In the genomic region with DNA sequence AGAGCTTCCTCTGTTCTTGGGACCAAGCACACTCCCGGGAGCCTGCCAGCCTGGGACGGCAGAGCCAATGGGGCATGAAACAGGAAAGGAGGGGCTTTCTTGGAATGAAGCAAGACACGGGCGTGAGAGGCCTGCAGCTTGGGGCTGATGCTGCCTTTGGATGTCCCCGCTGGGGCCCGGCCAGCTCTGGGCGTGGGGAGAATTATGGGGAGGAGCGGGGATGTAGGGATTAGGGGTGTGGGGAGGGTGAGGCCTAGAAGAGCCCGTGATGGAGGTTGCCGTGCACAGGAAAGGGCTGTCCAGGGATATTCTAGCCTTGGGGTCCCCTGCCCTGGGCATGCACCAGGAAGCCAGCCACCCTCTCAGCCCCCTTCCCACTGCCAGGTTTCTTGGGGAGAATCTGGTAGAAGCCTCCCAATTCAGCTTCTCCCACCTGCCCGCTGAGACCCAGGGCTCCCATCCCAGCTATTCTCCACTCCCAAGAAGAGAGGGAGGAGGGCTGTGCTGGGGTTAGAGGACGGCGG, we compare ENCODE assay signal across 14 cellular contexts. TPM values are rescaled to one million over a fixed set of nuclear protein-coding genes. Genes with fewer than 3 reads are reported as not detected.
DNase-seq lines count a peak whose midpoint lies in the region; ATAC-seq, FAIRE-seq and TF ChIP-seq lines count a peak whose summit lies in the region.
"Had no signal": no experiment of that assay in that cellular context is flagged by ENCODE, and none has a peak within 500 bp of the region (broad histone marks: within the 10 kb centered on the region; RNA-seq: fewer than 3 reads in every experiment).

No MANE protein-coding gene starts in this region.

- H3K18ac ChIP-seq in IMR-90 (ENCODE audit: low read depth, low read length): no peak overlapping the region
- H3K18ac ChIP-seq in H1 (ENCODE audit: extremely low read depth, low read length): no peak overlapping the region

- H2AFZ ChIP-seq in IMR-90 (replicated peaks; ENCODE audit: low read length, poor library complexity) (peak overlapping the region; percentile 90), H1 (ENCODE audit: low read length) (peak overlapping the region; percentile 98)

- H3K56ac ChIP-seq in IMR-90 (ENCODE audit: extremely low read depth, insufficient read depth, low read length) (no peak overlapping the region), H1 (replicated peaks; ENCODE audit: insufficient read length, low read depth, low read length) (no peak overlapping the region)

- peaks cover 15% of the 10 kb centered on the region for H3K4me1 Mint-ChIP-seq in Caco-2 (ENCODE audit: low read depth, unreplicated experiment)

- H3K79me2 ChIP-seq in H1 (ENCODE audit: control insufficient read depth in 1 of 2, insufficient read depth in 2 of 2, low read length in 2 of 2): no peaks in the 10 kb centered on the region

- CTCF ChIA-PET in Caco-2 (lab: Charles Lee): interaction anchor here (0.6 to 4.3 kb wide), 27 partner anchors 10 to 377 kb away, joined by 3 to 106 read pairs (median 8); partner anchors contain the start of genes NGFR and PHB1
- CTCF ChIA-PET in IMR-90 (lab: Yijun Ruan, JAX): interaction anchor here (0.6 to 1.7 kb wide), 9 partner anchors 9 to 147 kb away, joined by 3 to 23 read pairs (median 5); partner anchors contain the start of gene PHB1
- CTCF ChIA-PET in H1 (lab: Charles Lee; ENCODE audit: partially characterized antibody): interaction anchor here (0.6 to 16.4 kb wide), 53 partner anchors 10 to 519 kb away, joined by 3 to 228 read pairs (median 7); partner anchors contain the start of genes NGFR, NXPH3, PHB1 and PHOSPHO1

- no peak for ATAC-seq in IMR-90 (ENCODE audit: low read depth)
- ATAC-seq in GM18502 (IDR thresholded peaks at IDR 0.05; ENCODE audit: poor library complexity, unreplicated experiment): no peak
- ATAC-seq in HG03196 (IDR thresholded peaks at IDR 0.05; ENCODE audit: unreplicated experiment): no peak

- TF ChIP-seq RAD21 in IMR-90 (IDR thresholded peaks at IDR 0.05; ENCODE audit: low read length) (no peak), H1 (IDR thresholded peaks at IDR 0.05 in 1 of 2, conservative IDR thresholded peaks at IDR 0.05 in 1 of 2; ENCODE audit: low read depth in 2 of 2, low read length in 2 of 2) (no peak)

- H4K91ac ChIP-seq in IMR-90 (ENCODE audit: insufficient read depth, low read depth, low read length) (no peak overlapping the region), H1 (replicated peaks; ENCODE audit: insufficient read length, low read length) (no peak overlapping the region)

- H2BK20ac ChIP-seq in IMR-90 (ENCODE audit: low read depth, low read length): no peak overlapping the region
- H2BK20ac ChIP-seq in H1 (ENCODE audit: low read length): no peak overlapping the region; the same call in 1 of the 2 replicates

- no peak overlapping the region for H2BK15ac ChIP-seq in IMR-90 (ENCODE audit: low read depth, low read length)
- no peak overlapping the region; the same call in 1 of the 2 replicates for H2BK15ac ChIP-seq in H1 (ENCODE audit: low read length)

- H3K9me3 Mint-ChIP-seq in Caco-2 (ENCODE audit: unreplicated experiment): no peaks in the 10 kb centered on the region
- H3K9me3 Mint-ChIP-seq: activated T-helper 2 cell treated with anti-CD3 and anti-CD28 coated beads, Interferon-gamma antibody, Interleukin-2, Interleukin-4, amounts not matched to agents 10 μg/mL and 5 μg/mL and 100 μg/mL, durations not matched to agents 14 hours and 24 hours and 36 hours had no signal

- no peaks in the 10 kb centered on the region for H4K20me1 ChIP-seq in IMR-90 (ENCODE audit: insufficient read depth, low read length)
- H4K20me1 ChIP-seq in H1 (replicated peaks in 1 of 2; ENCODE audit: control insufficient read depth in 1 of 2, insufficient read depth in 2 of 2, low read length in 2 of 2): no peaks in the 10 kb centered on the region

- TF ChIP-seq POLR2A in IMR-90 (IDR thresholded peaks at IDR 0.05; ENCODE audit: low read depth, low read length) (no peak), H1 (IDR thresholded peaks at IDR 0.05; ENCODE audit: control extremely low read depth in 1 of 2, low read depth in 2 of 2, low read length in 2 of 2) (no peak), prostate gland (IDR thresholded peaks at IDR 0.05) (no peak)

- in situ Hi-C loops in IMR-90 (cut with MboI; ENCODE audit: low sequenced_read_pairs): no loop called here

- no TSS peak for BruUV-seq in Caco-2 (replicated peaks; lab: Mats Ljungman, UMichigan)
- no TSS peak for BruUV-seq in IMR-90 (replicated peaks; lab: Mats Ljungman, UMichigan)

- peaks cover 5% of the 10 kb centered on the region; the same call in 1 of the 2 replicates for H3K4me1 ChIP-seq in Caco-2
- peaks cover 2% of the 10 kb centered on the region; the same call in 1 of the 2 replicates for H3K4me1 ChIP-seq in IMR-90 (ENCODE audit: control insufficient read depth, insufficient read depth, low read length)
- no peaks in the 10 kb centered on the region for H3K4me1 ChIP-seq in H1 (replicated peaks in 1 of 4; ENCODE audit: control insufficient read depth in 3 of 4, insufficient read depth in 4 of 4, low read length in 3 of 4)
- H3K4me1 ChIP-seq in prostate gland (replicated peaks): no peaks in the 10 kb centered on the region

- H3K4ac ChIP-seq in IMR-90 (ENCODE audit: low read depth, low read length) (no peak overlapping the region), H1 (replicated peaks; ENCODE audit: insufficient read length, low read depth, low read length) (no peak overlapping the region)

- H2BK120ac ChIP-seq in IMR-90 (ENCODE audit: low read depth, low read length) (no peak overlapping the region), H1 (replicated peaks; ENCODE audit: low read depth, low read length) (no peak overlapping the region)

- no peak overlapping the region for H3K23ac ChIP-seq in IMR-90 (ENCODE audit: low read depth, low read length)
- no peak overlapping the region for H3K23ac ChIP-seq in H1 (ENCODE audit: insufficient read length)

- H3K27me3 ChIP-seq in Caco-2 (replicated peaks; ENCODE audit: control insufficient read depth, insufficient read depth, low read length) (no peaks in the 10 kb centered on the region), IMR-90 (ENCODE audit: control insufficient read depth, insufficient read depth, low read length) (peaks cover 20% of the 10 kb centered on the region), H1 (replicated peaks in 1 of 4; ENCODE audit: control insufficient read depth in 3 of 4, extremely low read depth in 1 of 4, insufficient read depth in 3 of 4, low read length in 3 of 4) (peaks cover 0 to 3% (median 1%) of the 10 kb centered on the region in 4 experiments; a peak in 2 of 7 replicates), prostate gland (replicated peaks; ENCODE audit: insufficient read depth) (no peaks in the 10 kb centered on the region)
- H3K27me3 ChIP-seq: ascending aorta, ovary had no signal

- H3K14ac ChIP-seq in IMR-90 (replicated peaks; ENCODE audit: low read depth, low read length) (no peak overlapping the region), H1 (ENCODE audit: insufficient read length) (no peak overlapping the region)

- FAIRE-seq in H1 (lab: Jason Lieb, UNC): no peak

- no peak overlapping the region for H2AK9ac ChIP-seq in IMR-90 (replicated peaks; ENCODE audit: low read depth, low read length, poor library complexity)

- H3K27ac ChIP-seq in IMR-90 (ENCODE audit: insufficient read depth, low read length) (no peak overlapping the region), H1 (ENCODE audit: low read depth, low read length) (no peak overlapping the region), prostate gland (peak overlapping the region; percentile 40 to 58)
- H3K27ac ChIP-seq: ascending aorta, coronary artery, ovary had no signal

- H2BK5ac ChIP-seq in IMR-90 (ENCODE audit: low read depth, low read length, poor library complexity, severe bottlenecking) (no peak overlapping the region), H1 (ENCODE audit: low read depth, low read length) (no peak overlapping the region)

- H3K9me1 ChIP-seq in IMR-90 (ENCODE audit: insufficient read depth, low read length): no peaks in the 10 kb centered on the region

- POLR2A ChIA-PET in Caco-2 (lab: Charles Lee) (interaction anchor here (0.6 kb wide), 1 partner anchor 29 kb away, joined by 13 read pairs; no protein-coding TSS in a partner anchor), IMR-90 (lab: Charles Lee; ENCODE audit: unreplicated experiment) (no interaction called here), H1 (lab: Charles Lee; ENCODE audit: partially characterized antibody) (interaction anchor here (0.6 to 1.4 kb wide), 5 partner anchors 11 to 153 kb away, joined by 3 to 5 read pairs (median 4); no protein-coding TSS in a partner anchor)

- intact Hi-C loops in Caco-2 (cut with micrococcal nuclease; ENCODE audit: unreplicated experiment): loop anchor here (1.0 kb wide), 5 partner anchors 41 to 240 kb away; no protein-coding TSS in a partner anchor
- intact Hi-C loops in IMR-90 (cut with micrococcal nuclease): loop anchor here (1.0 to 2.0 kb wide), 4 partner anchors 59 to 147 kb away; partner anchors contain the start of gene PHB1
- intact Hi-C loops in prostate gland (cut with DNase I): loop anchor here (1.0 to 10.0 kb wide), 4 partner anchors 58 to 241 kb away; no protein-coding TSS in a partner anchor

- TF ChIP-seq EP300 in H1 (IDR thresholded peaks at IDR 0.05; ENCODE audit: borderline replicate concordance in 1 of 2, low read depth in 2 of 2, low read length in 2 of 2): no peak

- dilution Hi-C loops in IMR-90 (cut with HindIII; ENCODE audit: low sequenced_read_pairs, unreplicated experiment): no loop called here

- no peak overlapping the region for H3K27ac Mint-ChIP-seq in Caco-2 (ENCODE audit: unreplicated experiment)
- H3K27ac Mint-ChIP-seq: activated T-helper 2 cell treated with anti-CD3 and anti-CD28 coated beads, Interferon-gamma antibody, Interleukin-2, Interleukin-4, amounts not matched to agents 10 μg/mL and 5 μg/mL and 100 μg/mL, durations not matched to agents 14 hours and 24 hours and 36 hours had no signal

- TF ChIP-seq CTCF in Caco-2 (IDR thresholded peaks at IDR 0.05; ENCODE audit: insufficient read depth in 1 of 2, low read depth in 1 of 2, low read length in 1 of 2, severe bottlenecking in 1 of 2, unreplicated experiment in 1 of 2): no peak
- TF ChIP-seq CTCF in IMR-90 (conservative IDR thresholded peaks at IDR 0.05; ENCODE audit: low read depth, low read length): no peak
- no peak for TF ChIP-seq CTCF in H1 (IDR thresholded peaks at IDR 0.05; ENCODE audit: control extremely low read depth in 1 of 3, insufficient read depth in 1 of 3, low read depth in 1 of 3, low read length in 3 of 3)
- no peak for TF ChIP-seq CTCF in prostate gland (IDR thresholded peaks at IDR 0.05)

- peaks cover 6% of the 10 kb centered on the region for H3K27me3 Mint-ChIP-seq in Caco-2 (ENCODE audit: insufficient read depth, unreplicated experiment)

- H4K5ac ChIP-seq in IMR-90 (ENCODE audit: low read depth, low read length) (no peak overlapping the region), H1 (ENCODE audit: insufficient read length, low read depth, low read length) (no peak overlapping the region)

- H2AK5ac ChIP-seq in IMR-90 (ENCODE audit: low read depth, low read length) (no peak overlapping the region), H1 (ENCODE audit: low read depth, low read length) (no peak overlapping the region)

- no peaks in the 10 kb centered on the region for H3K23me2 ChIP-seq in H1 (ENCODE audit: low read depth, low read length)

- no peak overlapping the region for H4K8ac ChIP-seq in IMR-90 (ENCODE audit: low read depth in 2 of 2, low read length in 2 of 2)
- H4K8ac ChIP-seq in H1 (ENCODE audit: extremely low read depth, insufficient read depth, low read length): peak overlapping the region; percentile 82

- H3K9ac ChIP-seq in IMR-90 (ENCODE audit: low read depth, low read length) (no peak overlapping the region), H1 (replicated peaks in 1 of 4; ENCODE audit: extremely low read depth in 1 of 4, low read depth in 3 of 4, low read length in 3 of 4) (no peak overlapping the region)

- DNase-seq in Caco-2 (no peak), IMR-90 (no peak), H1 (ENCODE audit: low read depth in 1 of 2, low spot score in 2 of 2) (no peak), prostate gland (ENCODE audit: low spot score) (peak; percentile 49), KG1 (lab: John Stamatoyannopoulos, UW) (no peak)
- no peak for DNase-seq in activated CD8-positive, alpha-beta memory T cell treated with anti-CD3 and anti-CD28 coated beads, Interleukin-2, amount 50 U/mL, for 4 hours

- no peaks in the 10 kb centered on the region for H3K36me3 ChIP-seq in Caco-2 (ENCODE audit: control insufficient read depth, insufficient read depth, low read length)
- H3K36me3 ChIP-seq in IMR-90 (ENCODE audit: control insufficient read depth, insufficient read depth, low read length): no peaks in the 10 kb centered on the region
- no peaks in the 10 kb centered on the region for H3K36me3 ChIP-seq in H1 (ENCODE audit: control insufficient read depth in 2 of 4, insufficient read depth in 4 of 4, low read length in 3 of 4)
- H3K36me3 ChIP-seq in prostate gland: no peaks in the 10 kb centered on the region
- H3K36me3 ChIP-seq: ascending aorta, ovary had no signal

- WGBS in IMR-90 (ENCODE audit: extremely low coverage in 2 of 2, insufficient read length in 1 of 2), 2 experiments: 60% methylated on average over 1 of the region's 13 CpGs; no CpG with 5 or more reads in 1 of the 2 experiments
- 85% methylated on average over 13 of the region's 13 CpGs; no CpG with 5 or more reads in 1 of the 2 experiments for WGBS in H1 (ENCODE audit: extremely low coverage in 1 of 2, insufficient coverage in 1 of 2, insufficient read length in 1 of 2, insufficient replicate concordance in 2 of 2, low coverage in 1 of 2, low lambda C conversion rate in 2 of 2, missing lambda C conversion rate in 1 of 2), 2 experiments
- WGBS in prostate gland: 36% methylated on average over 13 of the region's 13 CpGs

- H3K36me3 Mint-ChIP-seq in Caco-2 (ENCODE audit: insufficient read depth, unreplicated experiment): no peaks in the 10 kb centered on the region

- no peak overlapping the region for H3K4me2 ChIP-seq in IMR-90 (ENCODE audit: low read depth, low read length)
- H3K4me2 ChIP-seq in H1 (ENCODE audit: insufficient read depth in 1 of 2, low read depth in 2 of 2, low read length in 2 of 2): no peak overlapping the region

- peak overlapping the region; percentile 27 for H3K4me3 Mint-ChIP-seq in Caco-2 (ENCODE audit: unreplicated experiment)

- no peak overlapping the region for H3K4me3 ChIP-seq in Caco-2 (ENCODE audit: low read depth, low read length)
- H3K4me3 ChIP-seq in IMR-90 (ENCODE audit: insufficient read depth, low read depth, low read length): no peak overlapping the region
- H3K4me3 ChIP-seq in H1 (ENCODE audit: extremely low read depth in 1 of 4, insufficient read depth in 2 of 4, low read depth in 3 of 4, low read length in 4 of 4): no peak overlapping the region
- no peak overlapping the region for H3K4me3 ChIP-seq in prostate gland
- H3K4me3 ChIP-seq: ovary had no signal

- H3K9me3 ChIP-seq in Caco-2 (no peaks in the 10 kb centered on the region), IMR-90 (ENCODE audit: control insufficient read depth, insufficient read depth, low read length) (no peaks in the 10 kb centered on the region), H1 (ENCODE audit: insufficient read depth in 2 of 2, low read depth in 1 of 2, low read length in 1 of 2) (no peaks in the 10 kb centered on the region), prostate gland (no peaks in the 10 kb centered on the region)
- H3K9me3 ChIP-seq: ascending aorta, ovary had no signal

- H2BK12ac ChIP-seq in H1 (ENCODE audit: low read depth, low read length): 0 out of 2 replicates have a peak overlapping the region, but pooled peaks have one; percentile 22

- H3K79me1 ChIP-seq in IMR-90 (ENCODE audit: low read depth in 1 of 2, low read length in 2 of 2) (no peaks in the 10 kb centered on the region), H1 (ENCODE audit: low read depth, low read length) (no peaks in the 10 kb centered on the region)

RNA-seq across cellular contexts. Expression of gene NXPH3, which starts 20.1 kb away (rescaled TPM):
- total RNA-seq in Caco-2 (2022): 1.7 and 2.0 TPM in 2 replicates
- total RNA-seq in IMR-90 (2012; rRNA removed): 0.18 and 0.28 TPM in 2 replicates
- polyA plus RNA-seq in IMR-90 (2012; rRNA removed): 0.20 and 0.31 TPM in 2 replicates
- 0.22 and 0.25 TPM in 2 replicates for polyA plus RNA-seq in IMR-90 (2012; cell fraction: cytosol; rRNA removed)
- polyA plus RNA-seq in IMR-90 (2012; cell fraction: nucleus; rRNA removed; ENCODE audit: low replicate concordance): 0.03 and 0.14 TPM in 2 replicates
- total RNA-seq in H1 (2021; fragmentation: NEBNext Ultra II Directional; extraction: Animal tissue kit (Norgen Biotek cat#: 25700)): 3.3 and 3.7 TPM in 2 replicates
- 2.5 and 3.1 TPM in 2 replicates for polyA plus RNA-seq in H1 (2011; rRNA removed)
- polyA plus RNA-seq in H1 (2011; cell fraction: cytosol; rRNA removed): 2.6 TPM
- 4.2 TPM for polyA plus RNA-seq in H1 (2011; cell fraction: nucleus; rRNA removed)
- 3.4 to 4.1 TPM (median 3.6 TPM) in 4 replicates for polyA plus RNA-seq in H1 (2012, experiment 1 of 2)
- 2.9 TPM for polyA plus RNA-seq in H1 (2012, experiment 2 of 2)
- polyA plus RNA-seq in H1 (2013, experiment 1 of 2): 1.9 TPM
- 2.5 TPM for polyA plus RNA-seq in H1 (2013, experiment 2 of 2)
- polyA minus RNA-seq in H1 (2011; rRNA and poly(A)+ RNA removed): 2.0 and 3.1 TPM in 2 replicates
- 1.8 TPM for polyA minus RNA-seq in H1 (2011; cell fraction: cytosol; rRNA and poly(A)+ RNA removed)
- 3.9 TPM for polyA minus RNA-seq in H1 (2011; cell fraction: nucleus; rRNA and poly(A)+ RNA removed)
- 10 to 100 TPM in 1 of 2 donors, 1 to 10 TPM in 1; 4.7 to 15.5 TPM for total RNA-seq in prostate gland
- total RNA-seq: mononuclear cell, NCI-H460 had no signal

Comparison
In these comparisons a context has a peak if more than half of its experiments do, and no peak if none do; other contexts are left out.
1. H3K27ac ChIP-seq: peak in prostate gland (2 of 2); none in IMR-90 (single experiment) and H1 (single experiment).